ENCODE assay signal across 9 cellular contexts in genomic region chr4:15197005-15197404, GRCh38.
DNase-seq lines count a peak whose midpoint lies in the region; ATAC-seq, FAIRE-seq and TF ChIP-seq lines count a peak whose summit lies in the region.
"Had no signal": no experiment of that assay in that cellular context is flagged by ENCODE, and none has a peak within 500 bp of the region (broad histone marks: within the 10 kb centered on the region; RNA-seq: fewer than 3 reads in every experiment).

No MANE protein-coding gene starts in this region.

- WGBS in K562 (ENCODE audit: insufficient coverage, low coverage, missing lambda C conversion rate): 6% methylated on average over 4 of the region's 4 CpGs

- no peak overlapping the region for H3K27ac Mint-ChIP-seq in activated T-cell treated with anti-CD3 and anti-CD28 coated beads, Interleukin-2, amount 50 U/mL, for 24 hours

- H2AFZ ChIP-seq in K562 (ENCODE audit: low read depth, low read length): no peak overlapping the region

- BruUV-seq in K562 (replicated peaks; lab: Mats Ljungman, UMichigan): no TSS peak

- POLR2A ChIA-PET in K562 (lab: Yijun Ruan, JAX): no interaction called here

- no peak overlapping the region for H3K4me3 ChIP-seq in K562

- H3K79me2 ChIP-seq in K562 (ENCODE audit: control insufficient read depth, insufficient read depth, low read length): no peaks in the 10 kb centered on the region

- no peak overlapping the region for H3K9ac ChIP-seq in K562 (ENCODE audit: insufficient read depth in 1 of 2, low read depth in 2 of 2, low read length in 2 of 2)

- TF ChIP-seq POLR2A in K562 (conservative IDR thresholded peaks at IDR 0.05): no peak

- H3K9me3 ChIP-seq in K562 (replicated peaks; ENCODE audit: control insufficient read depth, insufficient read depth, low read depth, low read length): no peaks in the 10 kb centered on the region

- CTCF ChIA-PET in K562 (lab: Yijun Ruan, JAX; ENCODE audit: low intra/inter-chr PET ratio): interaction anchor here (0.8 kb wide), 1 partner anchor 193 kb away, joined by 4 read pairs; no protein-coding TSS in a partner anchor

- in situ Hi-C loops in KBM-7 (cut with MboI; ENCODE audit: low pct_unique_long_range_greater_than_20kb, low sequenced_read_pairs) (no loop called here), K562 (cut with MboI) (no loop called here)

- H3K27me3 ChIP-seq in K562 (ENCODE audit: control insufficient read depth in 2 of 2, insufficient read depth in 2 of 2, low read length in 2 of 2): peaks cover 0 to 9% of the 10 kb centered on the region in 2 experiments; a peak in 2 of 5 replicates

- no peak overlapping the region for H3K4me3 Mint-ChIP-seq in activated T-cell treated with anti-CD3 and anti-CD28 coated beads, Interleukin-2, amount 50 U/mL, for 24 hours

- TF ChIP-seq RAD21 in K562 (CRISPR knock-in tag; conservative IDR thresholded peaks at IDR 0.05 in 1 of 2, IDR thresholded peaks at IDR 0.05 in 1 of 2): peak; percentile 47 to 62

- DNase-seq in AG08395 (ENCODE audit: low spot score): peak; percentile 26
- DNase-seq in KBM-7: peak; percentile 2
- peak in 3 of 4 experiments; percentile 11 to 29 (median 21) for DNase-seq in K562 (ENCODE audit: extremely low read depth in 1 of 4, low spot score in 3 of 4)
- peak; percentile 36 for DNase-seq in inferior parietal cortex (ENCODE audit: extremely low spot score)
- no peak for DNase-seq in activated T-cell treated with anti-CD3 and anti-CD28 coated beads, Interleukin-2, amount 50 U/mL, for 24 hours
- no peak for DNase-seq in HuH-7.5 (ENCODE audit: low spot score)
- DNase-seq: NCI-H187 treated with DMSO at 0.1 percent for 48 hours had no signal

- H3K4me1 Mint-ChIP-seq in activated T-cell treated with anti-CD3 and anti-CD28 coated beads, Interleukin-2, amount 50 U/mL, for 24 hours (ENCODE audit: low read depth): peaks cover 10% of the 10 kb centered on the region

- no peaks in the 10 kb centered on the region for H3K36me3 Mint-ChIP-seq in activated T-cell treated with anti-CD3 and anti-CD28 coated beads, Interleukin-2, amount 50 U/mL, for 24 hours (ENCODE audit: low read depth)

- peaks cover 11% of the 10 kb centered on the region for H3K27me3 Mint-ChIP-seq in activated T-cell treated with anti-CD3 and anti-CD28 coated beads, Interleukin-2, amount 50 U/mL, for 24 hours

- intact Hi-C loops in K562 (cut with micrococcal nuclease): no loop called here

- no peak overlapping the region for H3K27ac ChIP-seq in K562 (ENCODE audit: extremely low read depth, low read depth, low read length)

- ATAC-seq in K562 (peak; percentile 84), HG02884 (IDR thresholded peaks at IDR 0.05; ENCODE audit: unreplicated experiment) (no peak)
- no peak for ATAC-seq in activated CD4-positive, CD25-positive, alpha-beta regulatory T cell treated with anti-CD3 and anti-CD28 coated beads, Interleukin-2, amount 50 U/mL, for 24 hours

- no peaks in the 10 kb centered on the region for H3K9me3 Mint-ChIP-seq in activated T-cell treated with anti-CD3 and anti-CD28 coated beads, Interleukin-2, amount 50 U/mL, for 24 hours

- no peaks in the 10 kb centered on the region for H3K36me3 ChIP-seq in K562 (ENCODE audit: control insufficient read depth, insufficient read depth, low read length)

- no peaks in the 10 kb centered on the region for H3K9me1 ChIP-seq in K562 (ENCODE audit: control insufficient read depth, insufficient read depth, low read length)

- H4K20me1 ChIP-seq in K562 (replicated peaks; ENCODE audit: control insufficient read depth, insufficient read depth, low read length): no peaks in the 10 kb centered on the region

- TF ChIP-seq CTCF in K562 (IDR thresholded peaks at IDR 0.05 in 2 of 3, conservative IDR thresholded peaks at IDR 0.05 in 1 of 3; ENCODE audit: insufficient read depth in 2 of 3, low read depth in 1 of 3, low read length in 3 of 3): peak in 2 of 3 experiments; percentile 28 to 35; a peak in 2 of 6 replicates

- H3K4me1 ChIP-seq in K562 (replicated peaks in 1 of 2; ENCODE audit: control insufficient read depth in 2 of 2, insufficient read depth in 2 of 2, low read length in 2 of 2): no peaks in the 10 kb centered on the region

- peak; percentile 62 for FAIRE-seq in K562 (lab: Jason Lieb, UNC)

- no peak for TF ChIP-seq EP300 in K562 (IDR thresholded peaks at IDR 0.05; ENCODE audit: low read length)

- no peak overlapping the region for H3K4me2 ChIP-seq in K562 (ENCODE audit: insufficient read depth, low read length)

TF ChIP-seq in K562, 482 proteins besides CTCF, POLR2A, EP300 and RAD21:
- TF ChIP-seq CSDE1 (IDR thresholded peaks at IDR 0.05): no peak
- TF ChIP-seq, protein P1, sequence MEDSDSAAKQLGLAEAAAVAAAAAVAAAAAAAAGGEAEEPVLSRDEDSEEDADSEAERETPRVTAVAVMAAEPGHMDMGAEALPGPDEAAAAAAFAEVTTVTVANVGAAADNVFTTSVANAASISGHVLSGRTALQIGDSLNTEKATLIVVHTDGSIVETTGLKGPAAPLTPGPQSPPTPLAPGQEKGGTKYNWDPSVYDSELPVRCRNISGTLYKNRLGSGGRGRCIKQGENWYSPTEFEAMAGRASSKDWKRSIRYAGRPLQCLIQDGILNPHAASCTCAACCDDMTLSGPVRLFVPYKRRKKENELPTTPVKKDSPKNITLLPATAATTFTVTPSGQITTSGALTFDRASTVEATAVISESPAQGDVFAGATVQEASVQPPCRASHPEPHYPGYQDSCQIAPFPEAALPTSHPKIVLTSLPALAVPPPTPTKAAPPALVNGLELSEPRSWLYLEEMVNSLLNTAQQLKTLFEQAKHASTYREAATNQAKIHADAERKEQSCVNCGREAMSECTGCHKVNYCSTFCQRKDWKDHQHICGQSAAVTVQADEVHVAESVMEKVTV (CRISPR knock-in tag; IDR thresholded peaks at IDR 0.05): 0 out of 2 replicates have a peak, but pooled peaks have one; percentile 22

Comparison
In these comparisons a context has a peak if more than half of its experiments do, and no peak if none do; other contexts are left out.
1. DNase-seq: peak in AG08395 (single experiment), KBM-7 (single experiment), K562 (3 of 4) and inferior parietal cortex (single experiment); none in activated T-cell treated with anti-CD3 and anti-CD28 coated beads, Interleukin-2, amount 50 U/mL, for 24 hours (single experiment) and HuH-7.5 (single experiment).